In genomic region chr5:172186114-172186695, GRCh38 we compare ENCODE assay signal across 9 cellular contexts. TPM values are rescaled to one million over a fixed set of nuclear protein-coding genes. Genes with fewer than 3 reads are reported as not detected.
A peak's percentile ranks its signal among the peaks of the same experiment; 100 is the strongest.
DNase-seq lines count a peak whose midpoint lies in the region; ATAC-seq, FAIRE-seq and TF ChIP-seq lines count a peak whose summit lies in the region.
"Had no signal": no experiment of that assay in that cellular context is flagged by ENCODE, and none has a peak within 500 bp of the region (broad histone marks: within the 10 kb centered on the region; RNA-seq: fewer than 3 reads in every experiment).

No MANE protein-coding gene starts in this region.

- no peak overlapping the region for H2AFZ ChIP-seq in GM23248

- 85 to 87% methylated on average over 13 of the region's 13 CpGs for WGBS in GM23248 (ENCODE audit: low coverage in 1 of 2, low lambda C conversion rate in 2 of 2, missing lambda C conversion rate in 2 of 2), 2 experiments
- 89 to 93% methylated on average over 13 of the region's 13 CpGs for WGBS in pancreas, 2 donors

- H3K9ac ChIP-seq in GM23248 = peak overlapping the region; percentile 91

- H3F3A ChIP-seq in GM23248 (ENCODE audit: insufficient read depth) = peaks cover 10% of the 10 kb centered on the region

- peaks cover 37 to 46% (median 42%) of the 10 kb centered on the region in 3 donors for H3K4me1 Mint-ChIP-seq in T-cell

- no peaks in the 10 kb centered on the region; the same call in 1 of the 2 replicates for H4K20me1 ChIP-seq in GM23248 (ENCODE audit: insufficient read depth)

- peaks cover 61% of the 10 kb centered on the region for H3K79me2 ChIP-seq in GM23248 (ENCODE audit: insufficient read depth)

- H3K9me3 ChIP-seq in GM23248 (ENCODE audit: low read depth) (no peaks in the 10 kb centered on the region), gastrocnemius medialis (no peaks in the 10 kb centered on the region), pancreas (no peaks in the 10 kb centered on the region)

- POLR2A ChIA-PET in T-cell (lab: Charles Lee) = interaction anchor here (0.6 to 3.5 kb wide), 11 partner anchors 8 to 1919 kb away, joined by 3 to 68 read pairs (median 3); no protein-coding TSS in a partner anchor

- CTCF ChIA-PET in T-cell (lab: Charles Lee) = interaction anchor here (0.7 to 6.6 kb wide), 9 partner anchors 7 to 180 kb away, joined by 3 to 119 read pairs (median 5); partner anchors contain the start of genes FBXW11 (in 1 of the 2) and UBTD2 (in 1 of the 2)

- no peaks in the 10 kb centered on the region for H3K9me2 ChIP-seq in GM23248 (ENCODE audit: insufficient read depth)

- ATAC-seq in T-cell (replicated peaks in 1 of 4) (no peak), gastrocnemius medialis (no peak), pancreas (no peak), HG03432 (IDR thresholded peaks at IDR 0.05; ENCODE audit: unreplicated experiment) (no peak)

- peak overlapping the region; percentile 94 to 100 for H3K27ac Mint-ChIP-seq in T-cell

- TF ChIP-seq POLR2A in gastrocnemius medialis (IDR thresholded peaks at IDR 0.05) = no peak

- H3K4me2 ChIP-seq in GM23248 (ENCODE audit: unreplicated experiment) = peak overlapping the region; percentile 97

- H3K27ac ChIP-seq in GM23248 (peak overlapping the region; percentile 85), gastrocnemius medialis (peak overlapping the region in 3 of 4 donors; percentile 82 to 88 (median 86)), pancreas (peak overlapping the region in 2 of 4 donors; percentile 28 to 82)

- H3K4me1 ChIP-seq in GM23248 (ENCODE audit: insufficient read depth) (peaks cover 14% of the 10 kb centered on the region), gastrocnemius medialis (peaks cover 14 to 15% of the 10 kb centered on the region in 2 donors), pancreas (peaks cover 0 to 4% (median 0%) of the 10 kb centered on the region in 3 donors)

- H3K4me3 ChIP-seq in GM23248 = peak overlapping the region; percentile 98
- H3K4me3 ChIP-seq in fibroblast of mammary gland (ENCODE audit: control insufficient read depth, low read depth, low read length) = peak overlapping the region; percentile 94
- H3K4me3 ChIP-seq in gastrocnemius medialis = peak overlapping the region in 3 of 4 donors; percentile 57 to 86 (median 85)
- H3K4me3 ChIP-seq in pancreas = peak overlapping the region in 1 of 4 donors; percentile 74

- in situ Hi-C loops in GM23248 (cut with MboI) = no loop called here
- in situ Hi-C loops in gastrocnemius medialis (cut with MboI; ENCODE audit: low sequenced_read_pairs in 4 of 4) = loop anchor here in 3 of 4 donors (5.0 to 25.0 kb wide), 3 partner anchors 74 to 101 kb away; partner anchors contain the start of gene UBTD2 (in 2 of the 3)

- H3K36me3 ChIP-seq in GM23248 (ENCODE audit: low read depth) = no peaks in the 10 kb centered on the region
- H3K36me3 ChIP-seq in gastrocnemius medialis = no peaks in the 10 kb centered on the region
- H3K36me3 ChIP-seq in pancreas = no peaks in the 10 kb centered on the region

- TF ChIP-seq CTCF in fibroblast of mammary gland (conservative IDR thresholded peaks at IDR 0.05; ENCODE audit: control insufficient read depth, insufficient read depth, low read depth, low read length) (no peak), gastrocnemius medialis (IDR thresholded peaks at IDR 0.05 in 4 of 5, conservative IDR thresholded peaks at IDR 0.05 in 1 of 5) (no peak), pancreas (IDR thresholded peaks at IDR 0.05) (no peak)

- no peaks in the 10 kb centered on the region for H3K27me3 Mint-ChIP-seq in T-cell

- H3K4me3 Mint-ChIP-seq in T-cell = peak overlapping the region; percentile 95 to 100 (median 96)

- no peaks in the 10 kb centered on the region for H3K9me3 Mint-ChIP-seq in T-cell

- intact Hi-C loops in gastrocnemius medialis (cut with DNase I; ENCODE audit: low total_unique reads) (no loop called here), pancreas (cut with DNase I) (loop anchor here in 2 of 3 donors (5.0 kb wide), 1 partner anchor 79 kb away; no protein-coding TSS in a partner anchor)

- FAIRE-seq in pancreas (lab: Jason Lieb, UNC) = no peak

- H3K27me3 ChIP-seq in GM23248 (replicated peaks; ENCODE audit: insufficient read depth) = no peaks in the 10 kb centered on the region
- H3K27me3 ChIP-seq in gastrocnemius medialis = no peaks in the 10 kb centered on the region
- H3K27me3 ChIP-seq in pancreas = no peaks in the 10 kb centered on the region

- H3K36me3 Mint-ChIP-seq in T-cell = peaks cover 20% of the 10 kb centered on the region

- DNase-seq in GM23248 (no peak), T-cell (peak in 2 of 34 experiments; percentile 21 to 26), fibroblast of mammary gland (ENCODE audit: low read depth) (no peak), gastrocnemius medialis (no peak), cerebellum (ENCODE audit: low spot score) (no peak), pancreas (no peak)
- DNase-seq in activated CD4-positive, CD25-positive, alpha-beta regulatory T cell treated with anti-CD3 and anti-CD28 coated beads, Interleukin-2, amount 50 U/mL, for 72 hours = no peak

RNA-seq across cellular contexts. Expression of gene STK10, which starts 1.8 kb away (rescaled TPM):
- total RNA-seq in GM23248 (2014; rRNA removed; shearing (Covaris generic)) = 21.8 and 28.9 TPM in 2 replicates
- polyA plus RNA-seq in GM23248 (2016; fragmentation: Nextera tagmentation; extraction: Ambion mirVana) = 19.3 and 21.2 TPM in 2 replicates
- total RNA-seq in T-cell = 100 to 1,000 TPM; 305 to 437 (median 331) TPM
- 10 to 100 TPM in 1 of 4 donors, 1 to 10 TPM in 3; 5.4 to 18.3 (median 5.7) TPM for total RNA-seq in gastrocnemius medialis
- total RNA-seq in cerebellum = 19.1 TPM
- total RNA-seq in pancreas = 10 to 100 TPM in 2 of 6 donors, 1 to 10 TPM in 4; 4.1 to 16.3 (median 6.3) TPM
- polyA plus RNA-seq in pancreas = 1 to 10 TPM; 7.9 to 9.2 TPM

RNA-seq across cellular contexts. Expression of gene EFCAB9, which starts 7.8 kb away (rescaled TPM):
- total RNA-seq in GM23248 (2014; rRNA removed; shearing (Covaris generic)) = not detected in 2 replicates
- not detected in 2 replicates for polyA plus RNA-seq in GM23248 (2016; fragmentation: Nextera tagmentation; extraction: Ambion mirVana)
- not detected for total RNA-seq in T-cell
- total RNA-seq in gastrocnemius medialis = not detected
- total RNA-seq in cerebellum = not detected
- not detected for total RNA-seq in pancreas
- polyA plus RNA-seq in pancreas = not detected
- total RNA-seq: dermis microvascular lymphatic vessel endothelial cell had no signal

Comparison
In these comparisons a context has a peak if more than half of its experiments do, and no peak if none do; other contexts are left out.
1. RNA of gene STK10, which starts 1.8 kb away (total RNA-seq): 305 to 437 TPM in T-cell; 21.8 to 28.9 TPM in GM23248, 19.1 TPM in cerebellum (single experiment), 4.1 to 16.3 TPM in pancreas and 5.4 to 18.3 TPM in gastrocnemius medialis; every median in the first group is over 10 times any median in the second.